8 cellular contexts compared by ENCODE assay signal in genomic region chr1:154419620-154420020, GRCh38. TPM values are rescaled to one million over a fixed set of nuclear protein-coding genes. Genes with fewer than 3 reads are reported as not detected.
DNase-seq lines count a peak whose midpoint lies in the region; ATAC-seq and TF ChIP-seq lines count a peak whose summit lies in the region.

No MANE protein-coding gene starts in this region.

- H3K27ac ChIP-seq in cingulate gyrus (ENCODE audit: low read depth, low read length) (peak overlapping the region; percentile 91), lung (ENCODE audit: low read depth in 1 of 2, low read length in 1 of 2) (peak overlapping the region; percentile 89 to 96), thymus (ENCODE audit: low read depth) (peak overlapping the region; percentile 87)

- ATAC-seq in lung (ENCODE audit: insufficient read depth, low FRiP score): peak; percentile 32

- no peaks in the 10 kb centered on the region for H3K27me3 ChIP-seq in lung (ENCODE audit: control insufficient read depth, insufficient read depth)
- no peaks in the 10 kb centered on the region for H3K27me3 ChIP-seq in thymus (ENCODE audit: control insufficient read depth, insufficient read depth)

- H3K4me3 ChIP-seq in lung: no peak overlapping the region
- H3K4me3 ChIP-seq in thymus (ENCODE audit: low read length): no peak overlapping the region

- H3K9me3 ChIP-seq in lung (ENCODE audit: control insufficient read depth in 2 of 2, insufficient read depth in 1 of 2, low read length in 1 of 2) (no peaks in the 10 kb centered on the region), thymus (ENCODE audit: control insufficient read depth) (no peaks in the 10 kb centered on the region)

- H3K4me1 ChIP-seq in lung (ENCODE audit: control insufficient read depth in 2 of 2, insufficient read depth in 2 of 2, low read length in 2 of 2): peaks cover 32 to 38% of the 10 kb centered on the region in 2 donors
- peaks cover 3% of the 10 kb centered on the region for H3K4me1 ChIP-seq in thymus (ENCODE audit: control insufficient read depth, insufficient read depth, low read length)

- peak; percentile 72 for DNase-seq in GF-D8 (lab: John Stamatoyannopoulos, UW)
- peak; percentile 31 to 83 for DNase-seq in SHP77 (lab: John Stamatoyannopoulos, UW)
- peak; percentile 83 for DNase-seq in lung (ENCODE audit: low spot score)
- no peak for DNase-seq in NCI-H1092 (lab: John Stamatoyannopoulos, UW)
- no peak for DNase-seq in NCI-H146 treated with DMSO at 0.1 percent for 48 hours (lab: John Stamatoyannopoulos, UW; ENCODE audit: unreplicated experiment)
- no peak for DNase-seq in NCI-H2029 (lab: John Stamatoyannopoulos, UW)

- no peak for TF ChIP-seq CTCF in lung (IDR thresholded peaks at IDR 0.05; ENCODE audit: control extremely low read depth, extremely low read depth)

- H3K36me3 ChIP-seq in lung (ENCODE audit: control insufficient read depth in 2 of 2, insufficient read depth in 2 of 2, low read length in 2 of 2) (no peaks in the 10 kb centered on the region), thymus (ENCODE audit: control insufficient read depth, insufficient read depth) (no peaks in the 10 kb centered on the region)

- WGBS in lung, 2 donors: 3 to 10% methylated on average over 8 of the region's 8 CpGs
- 25% methylated on average over 8 of the region's 8 CpGs for WGBS in thymus

RNA-seq across cellular contexts. Expression of gene IL6R, which starts 14.5 kb away (rescaled TPM):
- total RNA-seq in lung: 10 to 100 TPM; 33.2 to 79.7 TPM
- 10 to 100 TPM; 12.3 to 30.8 TPM for polyA plus RNA-seq in lung
- 10.3 TPM for polyA plus RNA-seq in thymus

Comparison
In these comparisons a context has a peak if more than half of its experiments do, and no peak if none do; other contexts are left out.
1. DNase-seq: peak in GF-D8 (single experiment), SHP77 (2 of 2) and lung (single experiment); none in NCI-H1092 (single experiment), NCI-H146 treated with DMSO at 0.1 percent for 48 hours (single experiment) and NCI-H2029 (single experiment).
2. Peak in every context shown above with its lines, with median percentiles within 50 percentile points of each other: H3K27ac ChIP-seq.